In genomic region chr19:39445258-39446071, GRCh38 we compare ENCODE assay signal across 1 cellular context.
TF ChIP-seq lines count a peak whose summit lies in the region.

Gene SUPT5H (plus strand): TSS chr19:39445582. CDS start chr19:39445891, 309 bp downstream.

TF ChIP-seq in GM12878, 131 proteins besides CTCF, POLR2A, EP300 and RAD21 (continued from another document and continues in another):
- TF ChIP-seq ZNF384 (IDR thresholded peaks at IDR 0.05; ENCODE audit: borderline replicate concordance, low read depth, low read length) (peak; percentile 65; the same call in 1 of the 2 replicates), E2F8 (IDR thresholded peaks at IDR 0.05; ENCODE audit: low read depth, partially characterized antibody) (no peak), SMAD1 (IDR thresholded peaks at IDR 0.05; ENCODE audit: low read depth, partially characterized antibody) (peak; percentile 62), ZNF622 (IDR thresholded peaks at IDR 0.05) (no peak), NFIC (IDR thresholded peaks at IDR 0.05; ENCODE audit: low read depth, low read length) (no peak), GATAD2B (conservative IDR thresholded peaks at IDR 0.05; ENCODE audit: low read depth) (peak; percentile 86), ZBTB40 (IDR thresholded peaks at IDR 0.05; ENCODE audit: borderline replicate concordance) (peak; percentile 89), USF2 (IDR thresholded peaks at IDR 0.05; ENCODE audit: borderline replicate concordance, low read depth, low read length) (no peak; the same call in 1 of the 2 replicates), JUNB (IDR thresholded peaks at IDR 0.05) (no peak), CEBPZ (IDR thresholded peaks at IDR 0.05; ENCODE audit: low read depth, low read length) (no peak; the same call in 1 of the 2 replicates), MTA3 (IDR thresholded peaks at IDR 0.05; ENCODE audit: borderline replicate concordance, low read length) (no peak), RB1 (IDR thresholded peaks at IDR 0.05; ENCODE audit: borderline replicate concordance) (no peak), STAT3 (IDR thresholded peaks at IDR 0.05; ENCODE audit: low read depth, low read length) (no peak), SUPT20H (IDR thresholded peaks at IDR 0.05; ENCODE audit: borderline replicate concordance, control insufficient read depth, low read depth, low read length) (no peak), CBX3 (IDR thresholded peaks at IDR 0.05; ENCODE audit: borderline replicate concordance, low read depth) (no peak), E2F4 (IDR thresholded peaks at IDR 0.05; ENCODE audit: low read depth, low read length) (no peak), KDM1A (IDR thresholded peaks at IDR 0.05; ENCODE audit: borderline replicate concordance) (no peak), HDAC2 (IDR thresholded peaks at IDR 0.05) (no peak), JUND (IDR thresholded peaks at IDR 0.05; ENCODE audit: low read depth, low read length) (no peak), RELB (IDR thresholded peaks at IDR 0.05; ENCODE audit: low read depth) (peak; percentile 59), TCF3 (IDR thresholded peaks at IDR 0.05; ENCODE audit: borderline replicate concordance, insufficient read depth, low read depth, low read length) (peak; percentile 97), POU2F2 (IDR thresholded peaks at IDR 0.05; ENCODE audit: borderline replicate concordance, low read depth, low read length) (peak; percentile 60; the same call in 2 of the 3 replicates), KAT2A (conservative IDR thresholded peaks at IDR 0.05; ENCODE audit: control insufficient read depth, low read depth, low read length) (no peak), WRNIP1 (IDR thresholded peaks at IDR 0.05; ENCODE audit: borderline replicate concordance, low read depth, low read length) (peak; percentile 7; the same call in 1 of the 2 replicates), IRF5 (IDR thresholded peaks at IDR 0.05; ENCODE audit: borderline replicate concordance) (peak; percentile 93), ZBED1 (IDR thresholded peaks at IDR 0.05; ENCODE audit: borderline replicate concordance) (no peak; the same call in 1 of the 2 replicates), FOXM1 (IDR thresholded peaks at IDR 0.05; ENCODE audit: low read depth, low read length) (peak; percentile 69; the same call in 1 of the 2 replicates), CBX5 (IDR thresholded peaks at IDR 0.05; ENCODE audit: low read depth) (no peak), PBX3 (IDR thresholded peaks at IDR 0.05; ENCODE audit: insufficient replicate concordance, low read depth, low read length) (peak; percentile 22), ZBTB4 (CRISPR knock-in tag; IDR thresholded peaks at IDR 0.05) (no peak), POLR2AphosphoS5 (IDR thresholded peaks at IDR 0.05; ENCODE audit: low read length) (peak; percentile 96), FOS (IDR thresholded peaks at IDR 0.05; ENCODE audit: borderline replicate concordance, extremely low read depth, insufficient read length) (no peak)
